8 cellular contexts compared by ENCODE assay signal in genomic region chr1:67685558-67686271, GRCh38. TPM values are rescaled to one million over a fixed set of nuclear protein-coding genes. Genes with fewer than 3 reads are reported as not detected.
A peak's percentile ranks its signal among the peaks of the same experiment; 100 is the strongest.
DNase-seq lines count a peak whose midpoint lies in the region; ATAC-seq and TF ChIP-seq lines count a peak whose summit lies in the region.

No MANE protein-coding gene starts in this region.

- POLR2A ChIA-PET in T-cell (lab: Charles Lee) = interaction anchor here (0.6 to 3.3 kb wide), 16 partner anchors 9 to 761 kb away, joined by 3 to 23 read pairs (median 6); partner anchors contain the start of genes DNAI4 (in 1 of the 2) and MIER1 (in 1 of the 2)

- H3K4me1 ChIP-seq in adrenal gland (replicated peaks in 1 of 2) (peaks cover 12 to 27% of the 10 kb centered on the region in 2 donors), skeletal muscle tissue (ENCODE audit: control insufficient read depth in 3 of 3, insufficient read depth in 3 of 3, low read length in 3 of 3) (peaks cover 16 to 26% (median 23%) of the 10 kb centered on the region in 3 donors)

- TF ChIP-seq CTCF in AG10803 (conservative IDR thresholded peaks at IDR 0.05; ENCODE audit: low read length) (no peak), adrenal gland (IDR thresholded peaks at IDR 0.05) (no peak)

- H3K27me3 ChIP-seq in adrenal gland (no peaks in the 10 kb centered on the region), skeletal muscle tissue (ENCODE audit: control insufficient read depth in 3 of 3, insufficient read depth in 3 of 3, low read length in 3 of 3) (no peaks in the 10 kb centered on the region)

- ATAC-seq in GM19025 (IDR thresholded peaks at IDR 0.05; ENCODE audit: low read depth, unreplicated experiment) (peak; percentile 6), HG03280 (IDR thresholded peaks at IDR 0.05; ENCODE audit: unreplicated experiment) (peak; percentile 13), T-cell (replicated peaks in 1 of 4) (peak; percentile 12 to 45 (median 36))

- CTCF ChIA-PET in T-cell (lab: Charles Lee) = interaction anchor here (0.6 to 2.1 kb wide), 7 partner anchors 9 to 472 kb away, joined by 3 to 17 read pairs (median 6); no protein-coding TSS in a partner anchor

- H3K4me1 Mint-ChIP-seq in T-cell = peaks cover 29 to 34% (median 31%) of the 10 kb centered on the region in 3 donors

- no peaks in the 10 kb centered on the region for H3K27me3 Mint-ChIP-seq in T-cell

- peak overlapping the region; percentile 86 to 93 (median 92) for H3K4me3 Mint-ChIP-seq in T-cell

- H3K36me3 Mint-ChIP-seq in T-cell = peaks cover 9% of the 10 kb centered on the region

- WGBS in adrenal gland, 4 donors = 0% methylated on average over 6 to 66 of the region's 66 CpGs; no CpG with 5 or more reads in 1 of the 4 donors

- no peak for TF ChIP-seq POLR2A in adrenal gland (IDR thresholded peaks at IDR 0.05)

- peak overlapping the region; percentile 39 to 82 for H3K27ac Mint-ChIP-seq in T-cell

- intact Hi-C loops in adrenal gland (cut with DNase I) = loop anchor here (5.0 to 10.0 kb wide), 2 partner anchors 121 to 147 kb away; partner anchors contain the start of gene GNG12 (in 1 of the 2)

- H3K9me3 Mint-ChIP-seq in T-cell = no peaks in the 10 kb centered on the region

- peak overlapping the region; percentile 94 to 96 (median 94) for H3K9ac ChIP-seq in skeletal muscle tissue (ENCODE audit: low read depth in 1 of 3, low read length in 3 of 3)

- H3K4me3 ChIP-seq in AG10803 (ENCODE audit: low read length) (peak overlapping the region; percentile 94), adrenal gland (peak overlapping the region; percentile 19 to 64 (median 46)), skeletal muscle tissue (ENCODE audit: low read length in 3 of 3) (peak overlapping the region; percentile 88 to 93 (median 89))

- H3K27ac ChIP-seq in adrenal gland (peak overlapping the region; percentile 90 to 97 (median 93)), skeletal muscle tissue (ENCODE audit: low read depth, low read length) (peak overlapping the region; percentile 98)

- peaks cover 0 to 6% of the 10 kb centered on the region in 2 donors for H3K36me3 ChIP-seq in adrenal gland (replicated peaks in 1 of 2)
- H3K36me3 ChIP-seq in skeletal muscle tissue (ENCODE audit: control insufficient read depth in 3 of 3, insufficient read depth in 3 of 3, low read length in 3 of 3) = peaks cover 0 to 25% (median 7%) of the 10 kb centered on the region in 3 donors

- peak; percentile 54 for DNase-seq in AG10803 (ENCODE audit: low read depth)
- peak; percentile 19 to 61 (median 44) for DNase-seq in T-cell
- peak; percentile 47 to 65 (median 56) for DNase-seq in adrenal gland
- peak in 28 of 51 donors; percentile 19 to 69 (median 44) for DNase-seq in hypothalamus (lab: John Stamatoyannopoulos, UW)
- DNase-seq in DMS114 treated with DMSO at 0.1 percent for 48 hours (lab: John Stamatoyannopoulos, UW; ENCODE audit: unreplicated experiment) = no peak

- no peaks in the 10 kb centered on the region for H3K9me3 ChIP-seq in adrenal gland (replicated peaks in 1 of 3)
- no peaks in the 10 kb centered on the region for H3K9me3 ChIP-seq in skeletal muscle tissue (ENCODE audit: control insufficient read depth in 3 of 3, low read length in 3 of 3)

RNA-seq across cellular contexts. Expression of gene GADD45A, which starts 0.7 kb away (rescaled TPM):
- 10 to 100 TPM; 16.0 to 85.8 (median 21.9) TPM for total RNA-seq in T-cell
- 10 to 100 TPM in 5 of 8 donors, 1 to 10 TPM in 3; 5.3 to 26.9 (median 11.5) TPM for total RNA-seq in adrenal gland
- 10 to 100 TPM in 2 of 3 donors, 1 to 10 TPM in 1; 9.2 to 20.9 (median 19.6) TPM for polyA plus RNA-seq in adrenal gland
- total RNA-seq in skeletal muscle tissue = 11.0 TPM
